ENCODE assay signal across 12 cellular contexts in genomic region chr11:6735306-6735705, GRCh38. TPM values are rescaled to one million over a fixed set of nuclear protein-coding genes. Genes with fewer than 3 reads are reported as not detected.
A peak's percentile ranks its signal among the peaks of the same experiment; 100 is the strongest.
DNase-seq lines count a peak whose midpoint lies in the region; ATAC-seq and TF ChIP-seq lines count a peak whose summit lies in the region.
"Had no signal": no experiment of that assay in that cellular context is flagged by ENCODE, and none has a peak within 500 bp of the region (broad histone marks: within the 10 kb centered on the region; RNA-seq: fewer than 3 reads in every experiment).

No MANE protein-coding gene starts in this region.

- peaks cover 72% of the 10 kb centered on the region for H3K4me1 Mint-ChIP-seq in activated B cell treated with CpG ODN at 0.5 μM for 24 hours

- DNase-seq in AG20443 (ENCODE audit: low spot score) = peak; percentile 16
- DNase-seq in ELR (ENCODE audit: low read depth) = peak; percentile 49
- no peak for DNase-seq in activated B cell treated with CpG ODN at 0.5 μM for 24 hours
- DNase-seq in kidney glomerular epithelial cell (lab: John Stamatoyannopoulos, UW) = peak; percentile 78
- no peak for DNase-seq in heart left ventricle
- DNase-seq in nucleus accumbens (lab: John Stamatoyannopoulos, UW) = no peak
- no peak for DNase-seq in midbrain (lab: John Stamatoyannopoulos, UW)
- DNase-seq in NCI-H345 treated with DMSO at 0.1 percent for 48 hours (lab: John Stamatoyannopoulos, UW; ENCODE audit: unreplicated experiment) = no peak
- DNase-seq: erythroblast, NCI-H146 had no signal

- no peaks in the 10 kb centered on the region for H3K9me3 Mint-ChIP-seq in activated B cell treated with CpG ODN at 0.5 μM for 24 hours

- peak overlapping the region in 1 of 12 donors; percentile 51 for H3K27ac ChIP-seq in heart left ventricle

- peak overlapping the region; percentile 8 for H3K4me3 Mint-ChIP-seq in activated B cell treated with CpG ODN at 0.5 μM for 24 hours

- ATAC-seq in activated B cell treated with CpG ODN at 0.5 μM for 24 hours (ENCODE audit: low read depth) (peak; percentile 59), heart left ventricle (no peak)

- CTCF ChIA-PET in activated B cell treated with CpG ODN at 0.5 μM for 24 hours (lab: Charles Lee) = interaction anchor here (0.7 to 15.0 kb wide), 3 partner anchors 10 to 22 kb away, joined by 3 to 391 read pairs (median 3); no protein-coding TSS in a partner anchor

- peaks cover 55% of the 10 kb centered on the region for H3K36me3 Mint-ChIP-seq in activated B cell treated with CpG ODN at 0.5 μM for 24 hours (ENCODE audit: low read depth)

- peaks cover 0 to 11% (median 4%) of the 10 kb centered on the region in 9 donors for H3K36me3 ChIP-seq in heart left ventricle

- H3K27ac Mint-ChIP-seq in activated B cell treated with CpG ODN at 0.5 μM for 24 hours = peak overlapping the region; percentile 62

- 62 to 74% (median 67%) methylated on average over 3 of the region's 3 CpGs for WGBS in heart left ventricle, 4 donors

- peaks cover 0 to 7% (median 0%) of the 10 kb centered on the region in 12 donors for H3K9me3 ChIP-seq in heart left ventricle

- TF ChIP-seq CTCF in activated B cell treated with CpG ODN at 0.5 μM for 24 hours (IDR thresholded peaks at IDR 0.05) = no peak
- TF ChIP-seq CTCF in heart left ventricle (IDR thresholded peaks at IDR 0.05) = no peak

- H3K4me3 ChIP-seq in heart left ventricle = no peak overlapping the region

- peaks cover 0 to 62% (median 0%) of the 10 kb centered on the region in 12 donors for H3K4me1 ChIP-seq in heart left ventricle

- intact Hi-C loops in activated B cell treated with CpG ODN at 0.5 μM for 24 hours (cut with micrococcal nuclease) (no loop called here), heart left ventricle (cut with DNase I) (no loop called here)

- no peaks in the 10 kb centered on the region for H3K27me3 ChIP-seq in heart left ventricle

- no peaks in the 10 kb centered on the region for H3K27me3 Mint-ChIP-seq in activated B cell treated with CpG ODN at 0.5 μM for 24 hours

- no peak for TF ChIP-seq POLR2A in heart left ventricle (IDR thresholded peaks at IDR 0.05)

- POLR2A ChIA-PET in activated B cell treated with CpG ODN at 0.5 μM for 24 hours (lab: Charles Lee) = interaction anchor here (0.6 to 3.8 kb wide), 5 partner anchors 11 to 253 kb away, joined by 3 to 26 read pairs (median 3); partner anchors contain the start of gene MRPL17

RNA-seq across cellular contexts. Expression of gene OR2AG2, which starts 36.5 kb away (rescaled TPM):
- total RNA-seq in activated B cell treated with CpG ODN at 0.5 μM for 24 hours (0.07 TPM in 1 of 2 replicates, not detected in the other), heart left ventricle (not detected)
- polyA plus RNA-seq in heart left ventricle = under 1 TPM in 1 of 2 donors, not detected in 1; 0.01 TPM
- total RNA-seq: skeletal muscle tissue had no signal
- polyA plus RNA-seq: liver had no signal

RNA-seq across cellular contexts. Expression of gene OR2AG1, which starts 47.5 kb away (rescaled TPM):
- not detected in 2 replicates for total RNA-seq in activated B cell treated with CpG ODN at 0.5 μM for 24 hours
- total RNA-seq in heart left ventricle = not detected
- polyA plus RNA-seq in heart left ventricle = not detected
- total RNA-seq: liver, skeletal muscle tissue had no signal
- polyA plus RNA-seq: liver had no signal

RNA-seq across cellular contexts. Expression of gene MRPL17, which starts 52.2 kb away (rescaled TPM):
- total RNA-seq in activated B cell treated with CpG ODN at 0.5 μM for 24 hours (34.1 and 34.2 TPM in 2 replicates), heart left ventricle (10 to 100 TPM; 31.0 to 58.0 (median 47.7) TPM)
- 10 to 100 TPM; 56.8 to 70.9 TPM for polyA plus RNA-seq in heart left ventricle

Comparison
In these comparisons a context has a peak if more than half of its experiments do, and no peak if none do; other contexts are left out.
1. DNase-seq: peak in AG20443 (single experiment), ELR (single experiment) and kidney glomerular epithelial cell (single experiment); none in activated B cell treated with CpG ODN at 0.5 μM for 24 hours (single experiment), heart left ventricle (0 of 5), nucleus accumbens (0 of 56), midbrain (single experiment) and NCI-H345 treated with DMSO at 0.1 percent for 48 hours (single experiment).